In the genomic region with DNA sequence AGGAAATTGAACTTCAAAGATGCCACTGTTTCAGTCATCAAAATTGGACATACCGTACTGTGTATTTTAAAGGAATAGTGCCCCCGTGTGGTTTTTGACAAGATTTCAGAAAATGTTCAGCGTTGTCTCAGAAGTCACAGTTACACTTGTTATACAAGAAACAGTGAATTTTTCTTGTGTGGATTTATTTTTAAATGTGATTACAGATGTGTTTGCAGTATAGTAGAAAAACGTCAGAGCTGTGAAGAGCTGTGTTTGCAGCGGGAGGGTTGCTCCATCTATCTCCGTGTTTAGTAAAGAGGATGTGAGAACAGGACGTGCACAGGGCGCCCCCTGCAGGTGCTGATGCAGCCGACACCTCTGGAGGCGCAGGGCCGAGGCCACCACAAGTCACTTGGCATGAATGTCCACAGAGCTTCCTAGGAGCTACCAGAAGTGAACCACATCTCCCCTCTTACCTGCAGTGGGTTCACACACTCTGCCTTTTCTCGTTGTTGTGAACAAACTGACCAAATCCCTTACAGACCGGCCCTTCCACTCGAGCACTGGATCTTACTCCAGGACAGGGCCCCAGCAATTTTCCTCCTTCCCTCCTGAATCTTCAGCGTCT, we compare ENCODE assay signal across 8 cellular contexts.
A peak's percentile ranks its signal among the peaks of the same experiment; 100 is the strongest.
DNase-seq lines count a peak whose midpoint lies in the region; ATAC-seq, FAIRE-seq and TF ChIP-seq lines count a peak whose summit lies in the region.

No MANE protein-coding gene starts in this region.

- CTCF ChIA-PET in mammary epithelial cell (lab: Charles Lee; ENCODE audit: low non-redundant PET) = interaction anchor here (0.6 to 0.7 kb wide), 5 partner anchors 28 to 1380 kb away, joined by 3 read pairs; no protein-coding TSS in a partner anchor

- H3K4me1 ChIP-seq in mammary epithelial cell (ENCODE audit: insufficient read depth, low read length) = peaks cover 15% of the 10 kb centered on the region

- TF ChIP-seq CTCF in VCaP (conservative IDR thresholded peaks at IDR 0.05) (peak; percentile 97), mammary epithelial cell (conservative IDR thresholded peaks at IDR 0.05 in 1 of 2, IDR thresholded peaks at IDR 0.05 in 1 of 2; ENCODE audit: extremely low read depth in 1 of 2, insufficient read depth in 1 of 2, low read depth in 1 of 2, low read length in 2 of 2) (peak; percentile 81 to 95)

- BruUV-seq in mammary epithelial cell (replicated peaks; lab: Mats Ljungman, UMichigan) = no TSS peak

- in situ Hi-C loops in mammary epithelial cell (cut with MboI; ENCODE audit: low sequenced_read_pairs in 2 of 2) = loop anchor here (25.0 kb wide), 1 partner anchor 612 kb away; no protein-coding TSS in a partner anchor

- WGBS in mammary epithelial cell (ENCODE audit: low coverage, missing lambda C conversion rate) = 16% methylated on average over 14 of the region's 15 CpGs

- DNase-seq in AG08396 (ENCODE audit: low spot score) (peak; percentile 71), NCI-H2171 (lab: John Stamatoyannopoulos, UW) (peak; percentile 63), mammary epithelial cell (peak; percentile 60)
- peak; percentile 87 for DNase-seq in stimulated activated CD4-positive, alpha-beta T cell treated with anti-CD3 and anti-CD28 coated beads, Interleukin-15, amount 100 ng/mL, for 24 hours

- H3K9ac ChIP-seq in mammary epithelial cell (ENCODE audit: insufficient read depth, low read length) = no peak overlapping the region

- dilution Hi-C loops in mammary epithelial cell (cut with HindIII; ENCODE audit: low sequenced_read_pairs) = loop anchor here (5.0 kb wide), 1 partner anchor 47 kb away; no protein-coding TSS in a partner anchor

- H2AFZ ChIP-seq in mammary epithelial cell (ENCODE audit: low read depth, low read length) = peak overlapping the region; percentile 18

- H3K9me3 ChIP-seq in mammary epithelial cell (replicated peaks; ENCODE audit: insufficient read depth, low read length) = no peaks in the 10 kb centered on the region

- FAIRE-seq in islet of Langerhans (lab: Jason Lieb, UNC) = peak; percentile 90

- no peaks in the 10 kb centered on the region for H4K20me1 ChIP-seq in mammary epithelial cell (ENCODE audit: insufficient read depth, low read length)

- intact Hi-C loops in mammary epithelial cell (cut with micrococcal nuclease) = loop anchor here (10.0 kb wide), 2 partner anchors 391 to 561 kb away; no protein-coding TSS in a partner anchor

- H3K27me3 ChIP-seq in mammary epithelial cell (ENCODE audit: insufficient read depth, low read length) = no peaks in the 10 kb centered on the region

- no peak overlapping the region for H3K27ac ChIP-seq in VCaP
- no peak overlapping the region for H3K27ac ChIP-seq in mammary epithelial cell (ENCODE audit: insufficient read depth, low read depth, low read length)

- ATAC-seq in GM18867 (IDR thresholded peaks at IDR 0.05; ENCODE audit: unreplicated experiment) (peak; percentile 95), HG03103 (IDR thresholded peaks at IDR 0.05; ENCODE audit: low read depth, unreplicated experiment) (peak; percentile 89)

- peak overlapping the region in 2 of 3 experiments; percentile 18 to 28 for H3K4me3 ChIP-seq in mammary epithelial cell (replicated peaks in 1 of 3; ENCODE audit: insufficient read depth in 1 of 3, low read depth in 2 of 3, low read length in 3 of 3)

- H3K79me2 ChIP-seq in mammary epithelial cell (ENCODE audit: insufficient read depth, low read length) = no peaks in the 10 kb centered on the region

- H3K4me2 ChIP-seq in mammary epithelial cell (ENCODE audit: insufficient read depth, low read depth, low read length) = peak overlapping the region; percentile 70

- no peaks in the 10 kb centered on the region for H3K36me3 ChIP-seq in mammary epithelial cell (ENCODE audit: insufficient read depth, low read length)
